ENCODE assay signal across 8 cellular contexts in genomic region chr4:165464813-165465381, GRCh38.
A peak's percentile ranks its signal among the peaks of the same experiment; 100 is the strongest.
DNase-seq lines count a peak whose midpoint lies in the region; ATAC-seq and TF ChIP-seq lines count a peak whose summit lies in the region.

No MANE protein-coding gene starts in this region.

- in situ Hi-C loops in ACHN (cut with HindIII; ENCODE audit: low pct_ligation_motif_present, low pct_unique_long_range_greater_than_20kb, low sequenced_read_pairs) = no loop called here

- peak; percentile 40 for DNase-seq in ACHN
- peak; percentile 12 for DNase-seq in GM04504 (ENCODE audit: low read depth)
- DNase-seq in NCI-H1417 (lab: John Stamatoyannopoulos, UW) = peak in 2 of 3 experiments; percentile 21 to 72
- peak; percentile 35 for DNase-seq in germinal center (ENCODE audit: low spot score)
- peak; percentile 40 for DNase-seq in retina
- no peak for DNase-seq in GDM1 (lab: John Stamatoyannopoulos, UW)

- H3K4me3 ChIP-seq in WI38 (ENCODE audit: low read depth, low read length) = no peak overlapping the region

- ATAC-seq in HG02571 (IDR thresholded peaks at IDR 0.05; ENCODE audit: unreplicated experiment) = peak; percentile 70

- TF ChIP-seq CTCF in WI38 (IDR thresholded peaks at IDR 0.05; ENCODE audit: low read depth, low read length) = peak; percentile 53; the same call in 1 of the 2 replicates
